Comparison of ENCODE assay signal across 9 cellular contexts in the genomic region with DNA sequence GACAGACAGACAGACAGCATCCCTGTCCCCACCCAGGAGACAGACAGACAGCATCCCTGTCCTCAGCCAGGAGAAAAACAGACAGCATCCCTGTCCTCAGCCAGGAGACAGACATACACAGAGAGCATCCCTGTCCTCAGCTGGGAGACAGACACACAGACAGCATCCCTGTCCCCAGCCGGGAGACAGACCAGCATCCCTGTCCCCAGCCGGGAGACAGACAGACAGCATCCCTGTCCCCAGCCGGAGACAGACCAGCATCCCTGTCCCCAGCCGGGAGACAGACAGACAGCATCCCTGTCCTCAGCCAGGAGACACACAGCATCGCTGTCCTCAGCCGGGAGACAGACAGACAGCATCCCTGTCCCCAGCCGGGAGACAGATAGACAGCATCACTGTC. TPM values are rescaled to one million over a fixed set of nuclear protein-coding genes. Genes with fewer than 3 reads are reported as not detected.
"Had no signal": no experiment of that assay in that cellular context is flagged by ENCODE, and none has a peak within 500 bp of the region (broad histone marks: within the 10 kb centered on the region; RNA-seq: fewer than 3 reads in every experiment).

No MANE protein-coding gene starts in this region.

RNA-seq across cellular contexts. Expression of a gene that starts 10.8 kb away (rescaled TPM):
- total RNA-seq: IMR-90, NCI-H460, RPMI7951, SJSA1 had no signal
- polyA plus RNA-seq: IMR-90 had no signal

RNA-seq across cellular contexts. Expression of a gene that starts 17.1 kb away (rescaled TPM):
- total RNA-seq: HT-29, IMR-90, NCI-H460, PC-9, Peyer's patch, Right ventricle myocardium inferior, RPMI7951, SJSA1 had no signal
- polyA plus RNA-seq: IMR-90 had no signal

RNA-seq across cellular contexts. Expression of a gene that starts 24.0 kb away (rescaled TPM):
- total RNA-seq: HepG2, HT-29, IMR-90, NCI-H460, PC-9, Peyer's patch, Right ventricle myocardium inferior, RPMI7951, SJSA1 had no signal
- polyA plus RNA-seq: HepG2, IMR-90 had no signal
